19 cellular contexts compared by ENCODE assay signal in genomic region chr19:33247441-33247819, GRCh38. TPM values are rescaled to one million over a fixed set of nuclear protein-coding genes. Genes with fewer than 3 reads are reported as not detected.
DNase-seq lines count a peak whose midpoint lies in the region; ATAC-seq and TF ChIP-seq lines count a peak whose summit lies in the region.
"Had no signal": no experiment of that assay in that cellular context is flagged by ENCODE, and none has a peak within 500 bp of the region (broad histone marks: within the 10 kb centered on the region; RNA-seq: fewer than 3 reads in every experiment).

No MANE protein-coding gene starts in this region.

- H3K27ac ChIP-seq in right lobe of liver (peak overlapping the region in 2 of 3 donors; percentile 70 to 95), foreskin keratinocyte (no peak overlapping the region)
- H3K27ac ChIP-seq: BLaER1 had no signal

- H3K36me3 Mint-ChIP-seq in chondrocyte (ENCODE audit: low read depth) = no peaks in the 10 kb centered on the region
- H3K36me3 Mint-ChIP-seq: CD8-positive, alpha-beta T cell had no signal

- WGBS in right lobe of liver (ENCODE audit: insufficient coverage, low coverage, low lambda C conversion rate, missing lambda C conversion rate) = 60% methylated on average over 1 of the region's 1 CpG

- H3K9me3 Mint-ChIP-seq in chondrocyte (ENCODE audit: low read depth) = no peaks in the 10 kb centered on the region
- H3K9me3 Mint-ChIP-seq: CD8-positive, alpha-beta T cell had no signal

- H3K4me1 Mint-ChIP-seq in chondrocyte (ENCODE audit: low read depth) = no peaks in the 10 kb centered on the region

- peak; percentile 55 for DNase-seq in Right ventricle myocardium inferior (ENCODE audit: missing footprints)
- DNase-seq in Right ventricle myocardium superior = no peak
- DNase-seq in chondrocyte (ENCODE audit: low spot score) = peak; percentile 75
- peak in 2 of 3 donors; percentile 92 to 94 for DNase-seq in right lobe of liver
- DNase-seq in foreskin keratinocyte = no peak
- DNase-seq in islet precursor cell = no peak
- no peak for DNase-seq in stimulated activated CD4-positive, alpha-beta T cell treated with anti-CD3 and anti-CD28 coated beads, Interleukin-2, amount 100 ng/mL, for 24 hours
- DNase-seq: 8988T; Calu3; CD8-positive, alpha-beta T cell; DND-41; EL; GOT3; H9 had no signal

- TF ChIP-seq POLR2A in right lobe of liver (IDR thresholded peaks at IDR 0.05) = no peak

- no peak for ATAC-seq in Right ventricle myocardium inferior
- no peak for ATAC-seq in Right ventricle myocardium superior (ENCODE audit: poor library complexity)
- peak; percentile 40 to 79 (median 70) for ATAC-seq in right lobe of liver
- no peak for ATAC-seq in foreskin keratinocyte
- ATAC-seq: CD8-positive, alpha-beta T cell; GM12878 had no signal

- H3K27me3 ChIP-seq in right lobe of liver = no peaks in the 10 kb centered on the region
- no peaks in the 10 kb centered on the region for H3K27me3 ChIP-seq in foreskin keratinocyte
- H3K27me3 ChIP-seq: BLaER1 had no signal

- no peak overlapping the region for H3K27ac Mint-ChIP-seq in chondrocyte (ENCODE audit: unreplicated experiment)
- H3K27ac Mint-ChIP-seq: CD8-positive, alpha-beta T cell; H9 had no signal

- H3K4me1 ChIP-seq in right lobe of liver (peaks cover 0 to 38% (median 18%) of the 10 kb centered on the region in 4 donors), foreskin keratinocyte (no peaks in the 10 kb centered on the region)

- intact Hi-C loops in Right ventricle myocardium inferior (cut with DNase I) = loop anchor here (10.0 kb wide), 1 partner anchor 57 kb away; the partner anchor contains the start of gene CEBPA
- intact Hi-C loops in Right ventricle myocardium superior (cut with DNase I) = no loop called here
- intact Hi-C loops in right lobe of liver (cut with DNase I) = loop anchor here in 1 of 2 donors (10.0 kb wide), 1 partner anchor 57 kb away; the partner anchor contains the start of gene CEBPA

- H3K4me3 ChIP-seq in right lobe of liver = no peak overlapping the region
- H3K4me3 ChIP-seq: BLaER1, GM12878 had no signal

- no peak overlapping the region for H3K4me3 Mint-ChIP-seq in chondrocyte (ENCODE audit: unreplicated experiment)
- H3K4me3 Mint-ChIP-seq: CD8-positive, alpha-beta T cell; H9 had no signal

- TF ChIP-seq CTCF in chondrocyte (IDR thresholded peaks at IDR 0.05) = no peak
- no peak for TF ChIP-seq CTCF in right lobe of liver (IDR thresholded peaks at IDR 0.05)
- no peak for TF ChIP-seq CTCF in foreskin keratinocyte (conservative IDR thresholded peaks at IDR 0.05)

- H3K27me3 Mint-ChIP-seq in chondrocyte (ENCODE audit: low read depth) = peaks cover 12% of the 10 kb centered on the region

- H3K9me3 ChIP-seq in right lobe of liver = peaks cover 0 to 5% (median 2%) of the 10 kb centered on the region in 4 donors

- no peaks in the 10 kb centered on the region for H3K36me3 ChIP-seq in right lobe of liver
- H3K36me3 ChIP-seq: BLaER1 had no signal

RNA-seq across cellular contexts. Expression of gene SLC7A10, which starts 21.8 kb away (rescaled TPM):
- total RNA-seq in Right ventricle myocardium inferior (0.32 TPM), Right ventricle myocardium superior (0.13 TPM), chondrocyte (not detected in 3 replicates), right lobe of liver (not detected), foreskin keratinocyte (not detected in 2 replicates)
- polyA plus RNA-seq in foreskin keratinocyte = not detected in 2 replicates
- total RNA-seq: Calu3; CD8-positive, alpha-beta T cell; G401; GM12878; HT-29 had no signal
- polyA plus RNA-seq: AG04450, GM12878 had no signal

RNA-seq across cellular contexts. Expression of gene LRP3, which starts 53.3 kb away (rescaled TPM):
- total RNA-seq in Right ventricle myocardium inferior (17.8 TPM), Right ventricle myocardium superior (16.4 TPM), chondrocyte (31.2 to 36.4 TPM (median 33.2 TPM) in 3 replicates), right lobe of liver (10 to 100 TPM; 25.2 to 40.7 (median 33.7) TPM), foreskin keratinocyte (11.4 and 12.9 TPM in 2 replicates)
- polyA plus RNA-seq in foreskin keratinocyte = 14.2 and 15.0 TPM in 2 replicates
- total RNA-seq: CD8-positive, alpha-beta T cell; HT-29 had no signal

RNA-seq across cellular contexts. Expression of gene CEBPA, which starts 54.9 kb away (rescaled TPM):
- 4.9 TPM for total RNA-seq in Right ventricle myocardium inferior
- 3.4 TPM for total RNA-seq in Right ventricle myocardium superior
- 0.56 to 2.2 TPM (median 1.7 TPM) in 3 replicates for total RNA-seq in chondrocyte
- 100 to 1,000 TPM in 4 of 6 experiments, 10 to 100 TPM in 2; 53.9 to 163 (median 119) TPM for total RNA-seq in right lobe of liver
- 1.4 TPM in 2 replicates for total RNA-seq in foreskin keratinocyte
- 1.3 and 1.5 TPM in 2 replicates for polyA plus RNA-seq in foreskin keratinocyte

Comparison
In these comparisons a context has a peak if more than half of its experiments do, and no peak if none do; other contexts are left out.
1. DNase-seq: peak in Right ventricle myocardium inferior (single experiment), chondrocyte (single experiment) and right lobe of liver (2 of 3); none in Right ventricle myocardium superior (single experiment), foreskin keratinocyte (0 of 2), islet precursor cell (single experiment) and stimulated activated CD4-positive, alpha-beta T cell treated with anti-CD3 and anti-CD28 coated beads, Interleukin-2, amount 100 ng/mL, for 24 hours (0 of 2).
2. ATAC-seq: peak in right lobe of liver (4 of 4); none in Right ventricle myocardium inferior (single experiment), Right ventricle myocardium superior (single experiment) and foreskin keratinocyte (single experiment).